7 cellular contexts compared by ENCODE assay signal in the genomic region with DNA sequence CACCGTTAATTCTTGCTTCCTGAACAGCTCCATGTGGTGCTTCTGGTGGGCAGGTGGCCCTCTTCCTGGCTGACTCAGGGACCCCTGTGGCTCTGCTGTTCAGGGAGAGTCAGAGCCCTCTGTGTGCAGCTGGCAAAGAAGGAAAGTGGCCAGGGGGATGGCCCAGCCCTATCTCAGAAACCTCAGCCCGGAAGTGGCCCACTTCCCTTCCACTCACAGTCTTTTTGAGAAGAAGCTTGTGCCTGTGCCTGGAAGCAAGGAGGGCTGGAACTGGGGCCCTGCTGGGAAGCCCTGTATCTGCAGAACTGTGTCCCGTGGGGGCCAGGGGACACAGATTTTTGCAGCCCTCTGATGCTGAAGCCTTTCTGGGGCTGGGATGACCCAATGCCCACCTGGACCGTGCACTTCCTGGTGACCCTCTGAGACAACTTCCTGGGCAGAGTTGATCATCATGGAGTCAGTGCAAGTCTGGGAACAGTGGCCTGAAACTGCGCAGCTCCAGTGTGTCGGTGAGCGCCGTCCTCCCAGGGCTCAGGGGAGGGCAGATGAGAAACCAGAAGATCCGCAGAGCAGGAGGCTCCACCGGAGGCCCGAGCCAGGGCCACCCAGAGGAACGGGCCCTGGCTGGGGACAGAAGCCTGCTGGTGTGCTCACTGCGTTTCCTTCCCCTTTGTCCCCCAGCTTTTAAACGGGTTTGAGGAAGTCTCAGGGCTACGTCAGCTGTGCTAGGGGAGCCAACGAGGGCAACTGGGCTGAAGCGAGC.
DNase-seq lines count a peak whose midpoint lies in the region; ATAC-seq and TF ChIP-seq lines count a peak whose summit lies in the region.

No MANE protein-coding gene starts in this region.

- peaks cover 0 to under 1% (median 0%) of the 10 kb centered on the region in 4 donors for H3K27me3 ChIP-seq in esophagus muscularis mucosa
- no peaks in the 10 kb centered on the region for H3K27me3 ChIP-seq in gastrocnemius medialis

- H3K9me3 ChIP-seq in esophagus muscularis mucosa (no peaks in the 10 kb centered on the region), gastrocnemius medialis (no peaks in the 10 kb centered on the region)

- H3K27ac ChIP-seq in esophagus muscularis mucosa (replicated peaks in 1 of 4): peak overlapping the region in 3 of 4 donors; percentile 11 to 58 (median 54)
- peak overlapping the region; percentile 22 to 58 (median 56) for H3K27ac ChIP-seq in gastrocnemius medialis

- ATAC-seq in GM21723 (IDR thresholded peaks at IDR 0.05; ENCODE audit: unreplicated experiment): peak; percentile 73
- peak in 1 of 2 donors; percentile 26 for ATAC-seq in gastrocnemius medialis
- ATAC-seq in GM21390 (IDR thresholded peaks at IDR 0.05; ENCODE audit: unreplicated experiment): no peak

- 71% methylated on average over 11 of the region's 17 CpGs for WGBS in esophagus muscularis mucosa

- TF ChIP-seq CTCF in esophagus muscularis mucosa (IDR thresholded peaks at IDR 0.05) (no peak), gastrocnemius medialis (IDR thresholded peaks at IDR 0.05 in 4 of 5, conservative IDR thresholded peaks at IDR 0.05 in 1 of 5) (no peak), GM10266 (IDR thresholded peaks at IDR 0.05; ENCODE audit: control insufficient read depth, insufficient read depth, low read depth, missing control alignments) (no peak)

- H3K4me1 ChIP-seq in esophagus muscularis mucosa (no peaks in the 10 kb centered on the region), gastrocnemius medialis (no peaks in the 10 kb centered on the region)

- peak; percentile 83 to 90 for DNase-seq in NOMO-1 (lab: John Stamatoyannopoulos, UW; ENCODE audit: unreplicated experiment in 2 of 2)
- peak; percentile 91 for DNase-seq in esophagus muscularis mucosa (ENCODE audit: extremely low spot score)
- peak in 1 of 2 donors; percentile 45 for DNase-seq in gastrocnemius medialis
- no peak for DNase-seq in T1000 (lab: John Stamatoyannopoulos, UW)
- DNase-seq in GM10266 (ENCODE audit: extremely low spot score): no peak

- intact Hi-C loops in esophagus muscularis mucosa (cut with DNase I) (no loop called here), gastrocnemius medialis (cut with DNase I; ENCODE audit: low total_unique reads) (no loop called here)

- TF ChIP-seq POLR2A in esophagus muscularis mucosa (IDR thresholded peaks at IDR 0.05; ENCODE audit: low read depth) (no peak), gastrocnemius medialis (IDR thresholded peaks at IDR 0.05) (peak; percentile 12 to 35)

- H3K36me3 ChIP-seq in esophagus muscularis mucosa: no peaks in the 10 kb centered on the region
- no peaks in the 10 kb centered on the region for H3K36me3 ChIP-seq in gastrocnemius medialis

- in situ Hi-C loops in gastrocnemius medialis (cut with MboI; ENCODE audit: low sequenced_read_pairs in 4 of 4): no loop called here

- no peak for TF ChIP-seq EP300 in esophagus muscularis mucosa (IDR thresholded peaks at IDR 0.05)

- H3K4me3 ChIP-seq in esophagus muscularis mucosa: peak overlapping the region; percentile 18 to 28 (median 24)
- H3K4me3 ChIP-seq in gastrocnemius medialis: peak overlapping the region in 1 of 4 donors; percentile 19

Comparison
In these comparisons a context has a peak if more than half of its experiments do, and no peak if none do; other contexts are left out.
1. DNase-seq: peak in NOMO-1 (2 of 2) and esophagus muscularis mucosa (single experiment); none in T1000 (single experiment) and GM10266 (single experiment).